1 cellular context compared by ENCODE assay signal in genomic region chr6:101396552-101397173, GRCh38.
TF ChIP-seq lines count a peak whose summit lies in the region.

No MANE protein-coding gene starts in this region.

TF ChIP-seq in HepG2, 621 proteins besides CTCF, POLR2A, EP300 and RAD21 (continued from another document and continues in another):
- TF ChIP-seq BCLAF1 (IDR thresholded peaks at IDR 0.05) (no peak), ZNF3 (CRISPR knock-in tag; IDR thresholded peaks at IDR 0.05) (0 out of 2 replicates have a peak, but pooled peaks have one; percentile 29), BORCS8-MEF2B (CRISPR knock-in tag; IDR thresholded peaks at IDR 0.05) (no peak), ZNF678 (CRISPR knock-in tag; IDR thresholded peaks at IDR 0.05) (no peak), AHR (CRISPR knock-in tag; IDR thresholded peaks at IDR 0.05) (no peak), NCOA2 (CRISPR knock-in tag; IDR thresholded peaks at IDR 0.05) (peak; percentile 58; the same call in 1 of the 2 replicates), PCBP2 (optimal IDR thresholded peaks at IDR 0.05; ENCODE audit: low read depth, low read length, poor library complexity, severe bottlenecking) (no peak), ZNF562 (CRISPR knock-in tag; IDR thresholded peaks at IDR 0.05; ENCODE audit: borderline replicate concordance) (no peak), ZNF33B (CRISPR knock-in tag; IDR thresholded peaks at IDR 0.05) (no peak), ZBTB7A (CRISPR knock-in tag; IDR thresholded peaks at IDR 0.05) (no peak), BCL6 (CRISPR knock-in tag; IDR thresholded peaks at IDR 0.05) (no peak), ZC3H4 (CRISPR knock-in tag; IDR thresholded peaks at IDR 0.05; ENCODE audit: borderline replicate concordance) (no peak), SMAD9 (CRISPR knock-in tag; IDR thresholded peaks at IDR 0.05) (no peak), GLI4 (CRISPR knock-in tag; IDR thresholded peaks at IDR 0.05; ENCODE audit: borderline replicate concordance) (no peak), ZNF333 (CRISPR knock-in tag; IDR thresholded peaks at IDR 0.05; ENCODE audit: borderline replicate concordance) (no peak), DNMT1 (CRISPR knock-in tag; IDR thresholded peaks at IDR 0.05) (no peak), MATR3 (CRISPR knock-in tag; IDR thresholded peaks at IDR 0.05) (no peak), HMG20A (CRISPR knock-in tag; IDR thresholded peaks at IDR 0.05; ENCODE audit: borderline replicate concordance) (no peak), ZSCAN20 (CRISPR knock-in tag; IDR thresholded peaks at IDR 0.05; ENCODE audit: borderline replicate concordance) (no peak), FOXK2 (IDR thresholded peaks at IDR 0.05) (no peak), HIC2 (CRISPR knock-in tag; IDR thresholded peaks at IDR 0.05; ENCODE audit: low read depth) (no peak), ZNF441 (CRISPR knock-in tag; IDR thresholded peaks at IDR 0.05; ENCODE audit: borderline replicate concordance) (peak; percentile 37; the same call in 1 of the 2 replicates), ISL2 (CRISPR knock-in tag; IDR thresholded peaks at IDR 0.05) (no peak), PHF8 (CRISPR knock-in tag; IDR thresholded peaks at IDR 0.05) (no peak), FOSL1 (CRISPR knock-in tag; IDR thresholded peaks at IDR 0.05; ENCODE audit: borderline replicate concordance) (no peak), CREM (IDR thresholded peaks at IDR 0.05) (no peak), CREM (CRISPR knock-in tag; IDR thresholded peaks at IDR 0.05) (no peak), ZKSCAN1 (IDR thresholded peaks at IDR 0.05; ENCODE audit: low read length) (no peak), ZNF598 (CRISPR knock-in tag; IDR thresholded peaks at IDR 0.05; ENCODE audit: borderline replicate concordance) (no peak), ZFP62 (CRISPR knock-in tag; IDR thresholded peaks at IDR 0.05) (no peak), ZNF432 (CRISPR knock-in tag; IDR thresholded peaks at IDR 0.05; ENCODE audit: borderline replicate concordance) (no peak), ZNF776 (CRISPR knock-in tag; IDR thresholded peaks at IDR 0.05) (no peak), HNRNPLL (IDR thresholded peaks at IDR 0.05; ENCODE audit: low read depth, low read length, poor library complexity, severe bottlenecking) (no peak), KLF13 (CRISPR knock-in tag; IDR thresholded peaks at IDR 0.05) (no peak), HCFC1 (IDR thresholded peaks at IDR 0.05; ENCODE audit: low read depth, low read length) (no peak), SCMH1 (CRISPR knock-in tag; IDR thresholded peaks at IDR 0.05; ENCODE audit: borderline replicate concordance) (no peak), ZNF709 (CRISPR knock-in tag; IDR thresholded peaks at IDR 0.05) (no peak), TCF7L2 (IDR thresholded peaks at IDR 0.05; ENCODE audit: low read depth, low read length) (no peak), ZNF337 (CRISPR knock-in tag; IDR thresholded peaks at IDR 0.05; ENCODE audit: borderline replicate concordance, low read depth) (no peak), ZNF768 (CRISPR knock-in tag; IDR thresholded peaks at IDR 0.05) (no peak), ELF1 (CRISPR knock-in tag; IDR thresholded peaks at IDR 0.05) (no peak), SOX13 (IDR thresholded peaks at IDR 0.05) (no peak), SOX13 (CRISPR knock-in tag; conservative IDR thresholded peaks at IDR 0.05 in 1 of 2, IDR thresholded peaks at IDR 0.05 in 1 of 2) (0 out of 4 replicates have a peak, but pooled peaks of 1 of the 2 experiments have one; percentile 10), HDAC1 (CRISPR knock-in tag; IDR thresholded peaks at IDR 0.05) (no peak), HMG20B (CRISPR knock-in tag; conservative IDR thresholded peaks at IDR 0.05) (no peak), ZNF282 (IDR thresholded peaks at IDR 0.05; ENCODE audit: partially characterized antibody) (no peak), ZNF614 (CRISPR knock-in tag; IDR thresholded peaks at IDR 0.05; ENCODE audit: borderline replicate concordance) (no peak)
- TF ChIP-seq, protein P1, sequence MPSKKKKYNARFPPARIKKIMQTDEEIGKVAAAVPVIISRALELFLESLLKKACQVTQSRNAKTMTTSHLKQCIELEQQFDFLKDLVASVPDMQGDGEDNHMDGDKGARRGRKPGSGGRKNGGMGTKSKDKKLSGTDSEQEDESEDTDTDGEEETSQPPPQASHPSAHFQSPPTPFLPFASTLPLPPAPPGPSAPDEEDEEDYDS (CRISPR knock-in tag; IDR thresholded peaks at IDR 0.05), result no peak
- TF ChIP-seq, protein P2, sequence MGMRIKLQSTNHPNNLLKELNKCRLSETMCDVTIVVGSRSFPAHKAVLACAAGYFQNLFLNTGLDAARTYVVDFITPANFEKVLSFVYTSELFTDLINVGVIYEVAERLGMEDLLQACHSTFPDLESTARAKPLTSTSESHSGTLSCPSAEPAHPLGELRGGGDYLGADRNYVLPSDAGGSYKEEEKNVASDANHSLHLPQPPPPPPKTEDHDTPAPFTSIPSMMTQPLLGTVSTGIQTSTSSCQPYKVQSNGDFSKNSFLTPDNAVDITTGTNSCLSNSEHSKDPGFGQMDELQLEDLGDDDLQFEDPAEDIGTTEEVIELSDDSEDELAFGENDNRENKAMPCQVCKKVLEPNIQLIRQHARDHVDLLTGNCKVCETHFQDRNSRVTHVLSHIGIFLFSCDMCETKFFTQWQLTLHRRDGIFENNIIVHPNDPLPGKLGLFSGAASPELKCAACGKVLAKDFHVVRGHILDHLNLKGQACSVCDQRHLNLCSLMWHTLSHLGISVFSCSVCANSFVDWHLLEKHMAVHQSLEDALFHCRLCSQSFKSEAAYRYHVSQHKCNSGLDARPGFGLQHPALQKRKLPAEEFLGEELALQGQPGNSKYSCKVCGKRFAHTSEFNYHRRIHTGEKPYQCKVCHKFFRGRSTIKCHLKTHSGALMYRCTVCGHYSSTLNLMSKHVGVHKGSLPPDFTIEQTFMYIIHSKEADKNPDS (CRISPR knock-in tag; IDR thresholded peaks at IDR 0.05), result no peak
- TF ChIP-seq, protein P3, sequence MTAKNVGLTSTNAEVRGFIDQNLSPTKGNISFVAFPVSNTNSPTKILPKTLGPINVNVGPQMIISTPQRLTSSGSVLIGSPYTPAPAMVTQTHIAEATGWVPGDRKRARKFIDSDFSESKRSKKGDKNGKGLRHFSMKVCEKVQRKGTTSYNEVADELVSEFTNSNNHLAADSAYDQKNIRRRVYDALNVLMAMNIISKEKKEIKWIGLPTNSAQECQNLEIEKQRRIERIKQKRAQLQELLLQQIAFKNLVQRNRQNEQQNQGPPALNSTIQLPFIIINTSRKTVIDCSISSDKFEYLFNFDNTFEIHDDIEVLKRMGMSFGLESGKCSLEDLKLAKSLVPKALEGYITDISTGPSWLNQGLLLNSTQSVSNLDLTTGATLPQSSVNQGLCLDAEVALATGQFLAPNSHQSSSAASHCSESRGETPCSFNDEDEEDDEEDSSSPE (CRISPR knock-in tag; IDR thresholded peaks at IDR 0.05), result no peak
- TF ChIP-seq, protein P4, sequence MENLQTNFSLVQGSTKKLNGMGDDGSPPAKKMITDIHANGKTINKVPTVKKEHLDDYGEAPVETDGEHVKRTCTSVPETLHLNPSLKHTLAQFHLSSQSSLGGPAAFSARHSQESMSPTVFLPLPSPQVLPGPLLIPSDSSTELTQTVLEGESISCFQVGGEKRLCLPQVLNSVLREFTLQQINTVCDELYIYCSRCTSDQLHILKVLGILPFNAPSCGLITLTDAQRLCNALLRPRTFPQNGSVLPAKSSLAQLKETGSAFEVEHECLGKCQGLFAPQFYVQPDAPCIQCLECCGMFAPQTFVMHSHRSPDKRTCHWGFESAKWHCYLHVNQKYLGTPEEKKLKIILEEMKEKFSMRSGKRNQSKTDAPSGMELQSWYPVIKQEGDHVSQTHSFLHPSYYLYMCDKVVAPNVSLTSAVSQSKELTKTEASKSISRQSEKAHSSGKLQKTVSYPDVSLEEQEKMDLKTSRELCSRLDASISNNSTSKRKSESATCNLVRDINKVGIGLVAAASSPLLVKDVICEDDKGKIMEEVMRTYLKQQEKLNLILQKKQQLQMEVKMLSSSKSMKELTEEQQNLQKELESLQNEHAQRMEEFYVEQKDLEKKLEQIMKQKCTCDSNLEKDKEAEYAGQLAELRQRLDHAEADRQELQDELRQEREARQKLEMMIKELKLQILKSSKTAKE (CRISPR knock-in tag; IDR thresholded peaks at IDR 0.05; ENCODE audit: borderline replicate concordance), result no peak
- TF ChIP-seq, protein P5, sequence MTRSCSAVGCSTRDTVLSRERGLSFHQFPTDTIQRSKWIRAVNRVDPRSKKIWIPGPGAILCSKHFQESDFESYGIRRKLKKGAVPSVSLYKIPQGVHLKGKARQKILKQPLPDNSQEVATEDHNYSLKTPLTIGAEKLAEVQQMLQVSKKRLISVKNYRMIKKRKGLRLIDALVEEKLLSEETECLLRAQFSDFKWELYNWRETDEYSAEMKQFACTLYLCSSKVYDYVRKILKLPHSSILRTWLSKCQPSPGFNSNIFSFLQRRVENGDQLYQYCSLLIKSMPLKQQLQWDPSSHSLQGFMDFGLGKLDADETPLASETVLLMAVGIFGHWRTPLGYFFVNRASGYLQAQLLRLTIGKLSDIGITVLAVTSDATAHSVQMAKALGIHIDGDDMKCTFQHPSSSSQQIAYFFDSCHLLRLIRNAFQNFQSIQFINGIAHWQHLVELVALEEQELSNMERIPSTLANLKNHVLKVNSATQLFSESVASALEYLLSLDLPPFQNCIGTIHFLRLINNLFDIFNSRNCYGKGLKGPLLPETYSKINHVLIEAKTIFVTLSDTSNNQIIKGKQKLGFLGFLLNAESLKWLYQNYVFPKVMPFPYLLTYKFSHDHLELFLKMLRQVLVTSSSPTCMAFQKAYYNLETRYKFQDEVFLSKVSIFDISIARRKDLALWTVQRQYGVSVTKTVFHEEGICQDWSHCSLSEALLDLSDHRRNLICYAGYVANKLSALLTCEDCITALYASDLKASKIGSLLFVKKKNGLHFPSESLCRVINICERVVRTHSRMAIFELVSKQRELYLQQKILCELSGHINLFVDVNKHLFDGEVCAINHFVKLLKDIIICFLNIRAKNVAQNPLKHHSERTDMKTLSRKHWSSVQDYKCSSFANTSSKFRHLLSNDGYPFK (CRISPR knock-in tag; IDR thresholded peaks at IDR 0.05; ENCODE audit: borderline replicate concordance), result no peak
- TF ChIP-seq, protein P6, sequence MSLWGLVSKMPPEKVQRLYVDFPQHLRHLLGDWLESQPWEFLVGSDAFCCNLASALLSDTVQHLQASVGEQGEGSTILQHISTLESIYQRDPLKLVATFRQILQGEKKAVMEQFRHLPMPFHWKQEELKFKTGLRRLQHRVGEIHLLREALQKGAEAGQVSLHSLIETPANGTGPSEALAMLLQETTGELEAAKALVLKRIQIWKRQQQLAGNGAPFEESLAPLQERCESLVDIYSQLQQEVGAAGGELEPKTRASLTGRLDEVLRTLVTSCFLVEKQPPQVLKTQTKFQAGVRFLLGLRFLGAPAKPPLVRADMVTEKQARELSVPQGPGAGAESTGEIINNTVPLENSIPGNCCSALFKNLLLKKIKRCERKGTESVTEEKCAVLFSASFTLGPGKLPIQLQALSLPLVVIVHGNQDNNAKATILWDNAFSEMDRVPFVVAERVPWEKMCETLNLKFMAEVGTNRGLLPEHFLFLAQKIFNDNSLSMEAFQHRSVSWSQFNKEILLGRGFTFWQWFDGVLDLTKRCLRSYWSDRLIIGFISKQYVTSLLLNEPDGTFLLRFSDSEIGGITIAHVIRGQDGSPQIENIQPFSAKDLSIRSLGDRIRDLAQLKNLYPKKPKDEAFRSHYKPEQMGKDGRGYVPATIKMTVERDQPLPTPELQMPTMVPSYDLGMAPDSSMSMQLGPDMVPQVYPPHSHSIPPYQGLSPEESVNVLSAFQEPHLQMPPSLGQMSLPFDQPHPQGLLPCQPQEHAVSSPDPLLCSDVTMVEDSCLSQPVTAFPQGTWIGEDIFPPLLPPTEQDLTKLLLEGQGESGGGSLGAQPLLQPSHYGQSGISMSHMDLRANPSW (CRISPR knock-in tag; IDR thresholded peaks at IDR 0.05; ENCODE audit: borderline replicate concordance), result no peak
- TF ChIP-seq, protein P7, sequence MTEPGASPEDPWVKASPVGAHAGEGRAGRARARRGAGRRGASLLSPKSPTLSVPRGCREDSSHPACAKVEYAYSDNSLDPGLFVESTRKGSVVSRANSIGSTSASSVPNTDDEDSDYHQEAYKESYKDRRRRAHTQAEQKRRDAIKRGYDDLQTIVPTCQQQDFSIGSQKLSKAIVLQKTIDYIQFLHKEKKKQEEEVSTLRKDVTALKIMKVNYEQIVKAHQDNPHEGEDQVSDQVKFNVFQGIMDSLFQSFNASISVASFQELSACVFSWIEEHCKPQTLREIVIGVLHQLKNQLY (CRISPR knock-in tag; IDR thresholded peaks at IDR 0.05), result 0 out of 2 replicates have a peak, but pooled peaks have one; percentile 16
- TF ChIP-seq, protein P8, sequence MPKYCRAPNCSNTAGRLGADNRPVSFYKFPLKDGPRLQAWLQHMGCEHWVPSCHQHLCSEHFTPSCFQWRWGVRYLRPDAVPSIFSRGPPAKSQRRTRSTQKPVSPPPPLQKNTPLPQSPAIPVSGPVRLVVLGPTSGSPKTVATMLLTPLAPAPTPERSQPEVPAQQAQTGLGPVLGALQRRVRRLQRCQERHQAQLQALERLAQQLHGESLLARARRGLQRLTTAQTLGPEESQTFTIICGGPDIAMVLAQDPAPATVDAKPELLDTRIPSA (CRISPR knock-in tag; IDR thresholded peaks at IDR 0.05; ENCODE audit: borderline replicate concordance), result no peak
